23 cellular contexts compared by ENCODE assay signal in the genomic region with DNA sequence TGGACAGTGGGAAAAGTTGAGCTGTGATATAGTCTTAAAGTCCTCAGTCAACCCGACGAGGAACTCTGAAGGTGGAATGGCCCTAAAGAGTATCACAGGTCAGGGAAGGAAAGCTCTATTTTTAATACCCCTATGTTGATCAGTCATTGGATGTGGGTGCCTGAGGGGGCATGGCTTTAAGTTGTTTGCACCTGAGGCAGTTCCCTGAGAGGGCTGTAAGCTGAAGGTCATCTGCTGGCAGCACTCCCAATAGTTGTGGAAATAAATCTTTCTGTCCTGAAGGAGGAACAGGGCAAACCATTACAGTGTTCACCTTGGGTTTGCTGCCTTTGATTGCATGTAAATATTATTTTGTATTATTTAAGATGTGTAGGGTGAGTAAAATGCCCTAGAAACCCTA.
"Had no signal": no experiment of that assay in that cellular context is flagged by ENCODE, and none has a peak within 500 bp of the region (broad histone marks: within the 10 kb centered on the region; RNA-seq: fewer than 3 reads in every experiment).

No MANE protein-coding gene starts in this region.

- H3K4me3 ChIP-seq: left lung, lower lobe of right lung, neural progenitor cell, tibial nerve had no signal

- H3K9me3 ChIP-seq: left lung, lower lobe of right lung had no signal

- H3K4me1 ChIP-seq: neural progenitor cell, tibial nerve had no signal

- H3K9me3 Mint-ChIP-seq: activated CD4-positive, alpha-beta memory T cell treated with anti-CD3 and anti-CD28 coated beads for 36 hours; neural progenitor cell had no signal

- H3K4me2 ChIP-seq: neural progenitor cell had no signal

- ATAC-seq: activated naive CD4-positive, alpha-beta T cell treated with anti-CD3 and anti-CD28 coated beads, Interleukin-2, amount 50 U/mL, for 72 hours; left lung; lower lobe of right lung; right cardiac atrium had no signal

- H2AFZ ChIP-seq: neural progenitor cell had no signal

- H3K27me3 Mint-ChIP-seq: activated CD4-positive, alpha-beta memory T cell treated with anti-CD3 and anti-CD28 coated beads for 36 hours; activated CD4-positive, alpha-beta T cell treated with anti-CD3 and anti-CD28 coated beads, Interleukin-2, amount 10 ng/mL, durations not matched to agents 24 days and 14 days had no signal

- H3K27me3 ChIP-seq: left lung, neural progenitor cell, tibial nerve had no signal

- H3K36me3 ChIP-seq: left lung, lower lobe of right lung, neural progenitor cell, tibial nerve, WERI-Rb-1 had no signal

- H3K4me1 Mint-ChIP-seq: neural progenitor cell had no signal

- H3K27ac ChIP-seq: epithelial cell of prostate, left lung, lower lobe of right lung, neural progenitor cell, tibial nerve, WERI-Rb-1 had no signal

- H3K27ac Mint-ChIP-seq: activated CD4-positive, alpha-beta memory T cell treated with anti-CD3 and anti-CD28 coated beads for 36 hours; activated CD4-positive, alpha-beta T cell treated with anti-CD3 and anti-CD28 coated beads, Interleukin-2, amount 10 ng/mL, durations not matched to agents 24 days and 14 days; activated T-helper 1 cell treated with anti-CD3 and anti-CD28 coated beads, Interleukin-12 subunit alpha, Interleukin-12 subunit beta, Interleukin-2, Interleukin-4 antibody, amounts not matched to agents 30 ng/mL and 10 ng/mL and 1 ng/mL, durations not matched to agents 14 hours and 24 hours and 36 hours; neural progenitor cell had no signal

- H3K36me3 Mint-ChIP-seq: activated CD4-positive, alpha-beta memory T cell treated with anti-CD3 and anti-CD28 coated beads for 36 hours; neural progenitor cell had no signal

- DNase-seq: activated CD4-positive, alpha-beta memory T cell treated with anti-CD3 and anti-CD28 coated beads for 36 hours; activated CD4-positive, alpha-beta T cell treated with anti-CD3 and anti-CD28 coated beads, Interleukin-2, amount 10 ng/mL, durations not matched to agents 24 days and 14 days; activated CD4-positive, CD25-positive, alpha-beta regulatory T cell treated with anti-CD3 and anti-CD28 coated beads, Interleukin-2, amount 50 U/mL, for 72 hours; activated CD8-positive, alpha-beta memory T cell treated with anti-CD3 and anti-CD28 coated beads, Interleukin-2, amount 50 U/mL, for 4 hours; activated effector memory CD4-positive, alpha-beta T cell treated with anti-CD3 and anti-CD28 coated beads, Interleukin-2, amount 50 U/mL, for 16 hours; activated T-cell treated with anti-CD3 and anti-CD28 coated beads, Interleukin-2, amount 50 U/mL, for 1 hour; effector CD8-positive, alpha-beta T cell; kidney glomerular epithelial cell; left lung; lower lobe of right lung; mesendoderm; occipital lobe; posterior cingulate gyrus; right cardiac atrium; stimulated activated CD4-positive, alpha-beta T cell treated with anti-CD3 and anti-CD28 coated beads, Interleukin-15, amount 100 ng/mL, for 24 hours; stimulated activated CD4-positive, alpha-beta T cell treated with anti-CD3 and anti-CD28 coated beads, Interleukin-2, amount 100 ng/mL, for 24 hours; T-helper 1 cell; WERI-Rb-1 had no signal

- H3K9ac ChIP-seq: neural progenitor cell had no signal

- H3K4me3 Mint-ChIP-seq: activated CD4-positive, alpha-beta memory T cell treated with anti-CD3 and anti-CD28 coated beads for 36 hours; activated CD4-positive, alpha-beta T cell treated with anti-CD3 and anti-CD28 coated beads, Interleukin-2, amount 10 ng/mL, durations not matched to agents 24 days and 14 days; activated T-helper 1 cell treated with anti-CD3 and anti-CD28 coated beads, Interleukin-12 subunit alpha, Interleukin-12 subunit beta, Interleukin-2, Interleukin-4 antibody, amounts not matched to agents 30 ng/mL and 10 ng/mL and 1 ng/mL, durations not matched to agents 14 hours and 24 hours and 36 hours; neural progenitor cell had no signal
